In genomic region chr7:78565784-78566183, GRCh38 we compare ENCODE assay signal across 1 cellular context.
TF ChIP-seq lines count a peak whose summit lies in the region.

No MANE protein-coding gene starts in this region.

TF ChIP-seq in GM23338, 12 proteins besides CTCF, POLR2A, EP300 and RAD21 (continued from another document):
- no peak for TF ChIP-seq ETS1 (IDR thresholded peaks at IDR 0.05)
- no peak for TF ChIP-seq POLR2AphosphoS5 (IDR thresholded peaks at IDR 0.05; ENCODE audit: low read depth)
- TF ChIP-seq EZH2 (IDR thresholded peaks at IDR 0.05; ENCODE audit: low read depth, unreplicated experiment) = no peak
- TF ChIP-seq NANOG (IDR thresholded peaks at IDR 0.05; ENCODE audit: borderline replicate concordance) = no peak
- TF ChIP-seq STAT1 (IDR thresholded peaks at IDR 0.05; ENCODE audit: unreplicated experiment) = no peak
- no peak for TF ChIP-seq JUNB (IDR thresholded peaks at IDR 0.05; ENCODE audit: unreplicated experiment)
- TF ChIP-seq REST (IDR thresholded peaks at IDR 0.05; ENCODE audit: unreplicated experiment) = no peak
- TF ChIP-seq ZNF462 (CRISPR knock-in tag; IDR thresholded peaks at IDR 0.05) = no peak
